Comparison of ENCODE assay signal across 23 cellular contexts in genomic region chr10:95831076-95831475, GRCh38.
DNase-seq lines count a peak whose midpoint lies in the region; ATAC-seq and TF ChIP-seq lines count a peak whose summit lies in the region.
"Had no signal": no experiment of that assay in that cellular context is flagged by ENCODE, and none has a peak within 500 bp of the region (broad histone marks: within the 10 kb centered on the region; RNA-seq: fewer than 3 reads in every experiment).

No MANE protein-coding gene starts in this region.

- H3K4me3 Mint-ChIP-seq in activated naive CD8-positive, alpha-beta T cell treated with anti-CD3 and anti-CD28 coated beads, Interleukin-2, amount 50 U/mL, for 24 hours, result peak overlapping the region; percentile 73
- H3K4me3 Mint-ChIP-seq: neural crest cell had no signal

- H3K27me3 Mint-ChIP-seq in activated naive CD8-positive, alpha-beta T cell treated with anti-CD3 and anti-CD28 coated beads, Interleukin-2, amount 50 U/mL, for 24 hours, result no peaks in the 10 kb centered on the region
- H3K27me3 Mint-ChIP-seq: progenitor cell of endocrine pancreas had no signal

- H3K36me3 Mint-ChIP-seq in activated naive CD8-positive, alpha-beta T cell treated with anti-CD3 and anti-CD28 coated beads, Interleukin-2, amount 50 U/mL, for 24 hours (ENCODE audit: low read depth), result no peaks in the 10 kb centered on the region

- H3K9me3 ChIP-seq in Peyer's patch (no peaks in the 10 kb centered on the region), neutrophil (no peaks in the 10 kb centered on the region)
- H3K9me3 ChIP-seq: testis, vagina had no signal

- no peak for DNase-seq in GM12864 (ENCODE audit: low read depth)
- no peak for DNase-seq in Peyer's patch
- no peak for DNase-seq in activated naive CD8-positive, alpha-beta T cell treated with anti-CD3 and anti-CD28 coated beads, Interleukin-2, amount 50 U/mL, for 24 hours
- no peak for DNase-seq in stimulated activated naive CD4-positive, alpha-beta T cell (lab: John Stamatoyannopoulos, UW)
- no peak for DNase-seq in GM03348 (ENCODE audit: low spot score)
- DNase-seq: activated CD4-positive, CD25-positive, alpha-beta regulatory T cell treated with anti-CD3 and anti-CD28 coated beads, Interleukin-2, amount 50 U/mL, for 72 hours; activated CD8-positive, alpha-beta memory T cell treated with anti-CD3 and anti-CD28 coated beads, Interleukin-2, amount 50 U/mL, for 4 hours; activated gamma-delta T cell; dorsolateral prefrontal cortex; Kasumi-1; midbrain; NCI-H187; NCI-H774; testis had no signal

- no peak for ATAC-seq in activated naive CD8-positive, alpha-beta T cell treated with anti-CD3 and anti-CD28 coated beads, Interleukin-2, amount 50 U/mL, for 24 hours
- ATAC-seq in GM18502 (IDR thresholded peaks at IDR 0.05; ENCODE audit: poor library complexity, unreplicated experiment), result no peak
- ATAC-seq: left lobe of liver, Right ventricle myocardium inferior had no signal

- H3K27me3 ChIP-seq in Peyer's patch (no peaks in the 10 kb centered on the region), neutrophil (no peaks in the 10 kb centered on the region)
- H3K27me3 ChIP-seq: cardiac muscle cell, dorsolateral prefrontal cortex, testis, vagina had no signal

- H3K36me3 ChIP-seq in Peyer's patch, result no peaks in the 10 kb centered on the region
- H3K36me3 ChIP-seq in neutrophil, result peaks cover 55% of the 10 kb centered on the region
- H3K36me3 ChIP-seq: cardiac muscle cell, vagina had no signal

- TF ChIP-seq CTCF in GM12864 (IDR thresholded peaks at IDR 0.05; ENCODE audit: low read depth, low read length, missing control alignments), result no peak
- no peak for TF ChIP-seq CTCF in Peyer's patch (IDR thresholded peaks at IDR 0.05)
- no peak for TF ChIP-seq CTCF in neutrophil (IDR thresholded peaks at IDR 0.05)

- no peak for TF ChIP-seq POLR2A in Peyer's patch (IDR thresholded peaks at IDR 0.05)

- H3K4me1 ChIP-seq in Peyer's patch (peaks cover 0 to 20% (median 14%) of the 10 kb centered on the region in 4 donors), neutrophil (ENCODE audit: control insufficient read depth in 1 of 2, insufficient read depth in 1 of 2, low read depth in 1 of 2, low read length in 1 of 2) (no peaks in the 10 kb centered on the region)
- H3K4me1 ChIP-seq: testis had no signal

- peak overlapping the region; percentile 88 for H3K27ac Mint-ChIP-seq in activated naive CD8-positive, alpha-beta T cell treated with anti-CD3 and anti-CD28 coated beads, Interleukin-2, amount 50 U/mL, for 24 hours
- H3K27ac Mint-ChIP-seq: progenitor cell of endocrine pancreas had no signal

- peak overlapping the region; percentile 54 to 74 (median 62) for H3K27ac ChIP-seq in Peyer's patch
- H3K27ac ChIP-seq in neutrophil, result peak overlapping the region; percentile 34
- H3K27ac ChIP-seq: cardiac muscle cell, epithelial cell of prostate, testis, vagina had no signal

- H3K9me3 Mint-ChIP-seq in activated naive CD8-positive, alpha-beta T cell treated with anti-CD3 and anti-CD28 coated beads, Interleukin-2, amount 50 U/mL, for 24 hours, result peaks cover 3% of the 10 kb centered on the region
- H3K9me3 Mint-ChIP-seq: neural crest cell had no signal

- H3K4me3 ChIP-seq in GM12864 (ENCODE audit: low read depth, low read length) (peak overlapping the region; percentile 18; the same call in 1 of the 2 replicates), Peyer's patch (no peak overlapping the region), neutrophil (ENCODE audit: low read depth in 1 of 2, low read length in 1 of 2) (no peak overlapping the region)
- H3K4me3 ChIP-seq: cardiac muscle cell, dorsolateral prefrontal cortex, testis, vagina had no signal

- H3K4me1 Mint-ChIP-seq in activated naive CD8-positive, alpha-beta T cell treated with anti-CD3 and anti-CD28 coated beads, Interleukin-2, amount 50 U/mL, for 24 hours, result peaks cover 39% of the 10 kb centered on the region
- H3K4me1 Mint-ChIP-seq: neural crest cell had no signal
